In genomic region chr3:12994607-12995388, GRCh38 we compare ENCODE assay signal across 8 cellular contexts.
DNase-seq lines count a peak whose midpoint lies in the region; ATAC-seq, FAIRE-seq and TF ChIP-seq lines count a peak whose summit lies in the region.

No MANE protein-coding gene starts in this region.

- H2AFZ ChIP-seq in HepG2 (ENCODE audit: low read length) = no peak overlapping the region

- H3K36me3 ChIP-seq in A673 (ENCODE audit: insufficient read depth, low read length, poor library complexity, severe bottlenecking) (no peaks in the 10 kb centered on the region), HepG2 (replicated peaks in 1 of 2; ENCODE audit: control insufficient read depth in 1 of 2, insufficient read depth in 2 of 2, low read length in 2 of 2) (no peaks in the 10 kb centered on the region)

- H3K27ac ChIP-seq in A673 (ENCODE audit: low read depth, low read length, poor library complexity, severe bottlenecking) (no peak overlapping the region), coronary artery (peak overlapping the region; percentile 86 to 92), HepG2 (ENCODE audit: extremely low read length, insufficient read depth, low read length) (peak overlapping the region; percentile 42)

- WGBS in HepG2 (ENCODE audit: low lambda C conversion rate) = 0% methylated on average over 13 of the region's 58 CpGs

- TF ChIP-seq EP300 in HepG2 (IDR thresholded peaks at IDR 0.05; ENCODE audit: low read depth in 2 of 2, low read length in 2 of 2) (no peak), HepG2 (CRISPR knock-in tag; IDR thresholded peaks at IDR 0.05; ENCODE audit: borderline replicate concordance) (no peak; the same call in 1 of the 2 replicates)

- H3K4me2 ChIP-seq in HepG2 (ENCODE audit: low read depth, low read length) = peak overlapping the region; percentile 80

- DNase-seq in A673 (ENCODE audit: low spot score) (peak; percentile 79), GM18507 (ENCODE audit: extremely low spot score, insufficient read length, low read depth) (peak; percentile 81), NCI-H2227 (lab: John Stamatoyannopoulos, UW; ENCODE audit: unreplicated experiment) (peak; percentile 84), coronary artery (ENCODE audit: low spot score) (peak; percentile 93), HepG2 (ENCODE audit: low spot score) (peak; percentile 70)
- DNase-seq in activated CD4-positive, alpha-beta T cell treated with anti-CD3 and anti-CD28 coated beads for 36 hours = peak; percentile 93
- peak; percentile 77 for DNase-seq in stimulated activated CD4-positive, alpha-beta T cell treated with anti-CD3 and anti-CD28 coated beads, Interleukin-2, amount 100 ng/mL, for 4 hours (ENCODE audit: low read depth)

- intact Hi-C loops in A673 (cut with micrococcal nuclease; ENCODE audit: unreplicated experiment) (no loop called here), HepG2 (cut with micrococcal nuclease; ENCODE audit: unreplicated experiment) (no loop called here)
- intact Hi-C loops in activated CD4-positive, alpha-beta T cell treated with anti-CD3 and anti-CD28 coated beads for 36 hours (cut with DNase I, micrococcal nuclease) = loop anchor here (1.0 to 5.0 kb wide), 6 partner anchors 16 to 437 kb away; partner anchors contain the start of gene MKRN2 (in 1 of the 2)

- ATAC-seq in HG02981 (IDR thresholded peaks at IDR 0.05; ENCODE audit: unreplicated experiment) (peak; percentile 70), HepG2 (peak; percentile 75)
- peak; percentile 91 for ATAC-seq in activated CD4-positive, alpha-beta T cell treated with anti-CD3 and anti-CD28 coated beads for 36 hours

- in situ Hi-C loops in HepG2 (cut with HindIII; ENCODE audit: extremely low pct_ligation_motif_present, low pct_unique_long_range_greater_than_20kb) = no loop called here

- peak overlapping the region; percentile 52 for H3K9ac ChIP-seq in HepG2 (ENCODE audit: insufficient read depth, low read depth, low read length)

- peak in 1 of 2 experiments; percentile 33; a peak in 1 of 4 replicates for TF ChIP-seq POLR2A in HepG2 (IDR thresholded peaks at IDR 0.05; ENCODE audit: insufficient read depth in 1 of 2, low read depth in 2 of 2, low read length in 2 of 2)

- no peaks in the 10 kb centered on the region for H3K9me3 Mint-ChIP-seq in activated CD4-positive, alpha-beta T cell treated with anti-CD3 and anti-CD28 coated beads for 36 hours (ENCODE audit: low read depth)

- H3K4me1 Mint-ChIP-seq in activated CD4-positive, alpha-beta T cell treated with anti-CD3 and anti-CD28 coated beads for 36 hours = peaks cover 56% of the 10 kb centered on the region

- peak overlapping the region; percentile 81 for H3K27ac Mint-ChIP-seq in activated CD4-positive, alpha-beta T cell treated with anti-CD3 and anti-CD28 coated beads for 36 hours

- H3K79me2 ChIP-seq in HepG2 (ENCODE audit: insufficient read depth, low read length) = no peaks in the 10 kb centered on the region

- peaks cover 13% of the 10 kb centered on the region; the same call in 1 of the 2 replicates for H4K20me1 ChIP-seq in HepG2 (ENCODE audit: insufficient read depth, low read length)

- no peaks in the 10 kb centered on the region for H3K27me3 Mint-ChIP-seq in activated CD4-positive, alpha-beta T cell treated with anti-CD3 and anti-CD28 coated beads for 36 hours

- CTCF ChIA-PET in A673 (lab: Charles Lee) (interaction anchor here (2.0 kb wide), 1 partner anchor 11 kb away, joined by 10 read pairs; no protein-coding TSS in a partner anchor), HepG2 (lab: Yijun Ruan, JAX; ENCODE audit: low intra/inter-chr PET ratio, low total read pairs) (interaction anchor here (1.9 kb wide), 1 partner anchor 11 kb away, joined by 7 read pairs; no protein-coding TSS in a partner anchor)
- CTCF ChIA-PET in activated CD4-positive, alpha-beta T cell treated with anti-CD3 and anti-CD28 coated beads for 36 hours (lab: Charles Lee) = interaction anchor here (0.5 to 4.0 kb wide), 18 partner anchors 11 to 889 kb away, joined by 3 to 32 read pairs (median 3); partner anchors contain the start of gene IQSEC1

- peak; percentile 66 for FAIRE-seq in GM18507 (lab: Jason Lieb, UNC)
- peak; percentile 53 for FAIRE-seq in HepG2 (lab: Jason Lieb, UNC)

- peak; percentile 94 for TF ChIP-seq RAD21 in HepG2 (CRISPR knock-in tag; IDR thresholded peaks at IDR 0.05)

- BruUV-seq in A673 (replicated peaks; lab: Mats Ljungman, UMichigan) (no TSS peak), HepG2 (replicated peaks; lab: Mats Ljungman, UMichigan) (no TSS peak)

- H3K36me3 Mint-ChIP-seq in activated CD4-positive, alpha-beta T cell treated with anti-CD3 and anti-CD28 coated beads for 36 hours (ENCODE audit: low read depth) = peaks cover 11% of the 10 kb centered on the region

- H3K4me3 ChIP-seq in A673 (ENCODE audit: low read depth, low read length, poor library complexity, severe bottlenecking) = peak overlapping the region; percentile 61
- H3K4me3 ChIP-seq in coronary artery = peak overlapping the region; percentile 91
- peak overlapping the region; percentile 72 to 86 (median 81) for H3K4me3 ChIP-seq in HepG2 (replicated peaks in 1 of 3; ENCODE audit: insufficient read depth in 1 of 3, low read depth in 2 of 3, low read length in 3 of 3)

- no peaks in the 10 kb centered on the region for H3K9me3 ChIP-seq in A673 (ENCODE audit: low read depth, low read length, poor library complexity, severe bottlenecking)
- no peaks in the 10 kb centered on the region for H3K9me3 ChIP-seq in HepG2 (ENCODE audit: low read length)

- POLR2A ChIA-PET in A673 (lab: Charles Lee; ENCODE audit: low non-redundant PET) = no interaction called here
- POLR2A ChIA-PET in activated CD4-positive, alpha-beta T cell treated with anti-CD3 and anti-CD28 coated beads for 36 hours (lab: Charles Lee) = interaction anchor here (1.3 to 1.7 kb wide), 2 partner anchors 16 to 17 kb away, joined by 4 to 6 read pairs; no protein-coding TSS in a partner anchor
- POLR2A ChIA-PET in HepG2 (lab: Yijun Ruan, JAX) = interaction anchor here (2.3 kb wide), 1 partner anchor 29 kb away, joined by 15 read pairs; no protein-coding TSS in a partner anchor

- H3K27me3 ChIP-seq in A673 (replicated peaks; ENCODE audit: insufficient read depth, low read depth, low read length, poor library complexity) (peaks cover 57% of the 10 kb centered on the region), HepG2 (ENCODE audit: control insufficient read depth in 1 of 2, insufficient read depth in 2 of 2, low read length in 2 of 2) (no peaks in the 10 kb centered on the region)

- H3K4me3 Mint-ChIP-seq in activated CD4-positive, alpha-beta T cell treated with anti-CD3 and anti-CD28 coated beads for 36 hours = peak overlapping the region; percentile 90

- H3K4me1 ChIP-seq in A673 (ENCODE audit: insufficient read depth, low read length, poor library complexity, severe bottlenecking) (no peaks in the 10 kb centered on the region), HepG2 (ENCODE audit: insufficient read depth, low read length) (peaks cover 57% of the 10 kb centered on the region)

- peak; percentile 95 for TF ChIP-seq CTCF in A673 (conservative IDR thresholded peaks at IDR 0.05; ENCODE audit: low read depth, low read length)
- TF ChIP-seq CTCF in coronary artery (IDR thresholded peaks at IDR 0.05) = peak; percentile 96
- peak; percentile 94 for TF ChIP-seq CTCF in HepG2 (CRISPR knock-in tag; IDR thresholded peaks at IDR 0.05)

TF ChIP-seq in HepG2, 621 proteins besides CTCF, POLR2A, EP300 and RAD21 (continues in another document):
- TF ChIP-seq ZNF232 (CRISPR knock-in tag; IDR thresholded peaks at IDR 0.05; ENCODE audit: borderline replicate concordance) (no peak), ZNF441 (CRISPR knock-in tag; IDR thresholded peaks at IDR 0.05; ENCODE audit: borderline replicate concordance) (0 out of 2 replicates have a peak, but pooled peaks have one; percentile 40), SIN3B (IDR thresholded peaks at IDR 0.05; ENCODE audit: low read length) (no peak), FOXP1 (IDR thresholded peaks at IDR 0.05) (no peak), FOXP1 (CRISPR knock-in tag; IDR thresholded peaks at IDR 0.05) (0 out of 2 replicates have a peak, but pooled peaks have one; percentile 6), ISX (CRISPR knock-in tag; conservative IDR thresholded peaks at IDR 0.05) (no peak), SAFB2 (CRISPR knock-in tag; IDR thresholded peaks at IDR 0.05; ENCODE audit: borderline replicate concordance, low read depth) (peak; percentile 68; the same call in 1 of the 2 replicates), NRL (CRISPR knock-in tag; IDR thresholded peaks at IDR 0.05; ENCODE audit: borderline replicate concordance) (peak; percentile 43; the same call in 1 of the 2 replicates), KAT2B (IDR thresholded peaks at IDR 0.05; ENCODE audit: borderline replicate concordance, low read depth, low read length) (no peak), MTF1 (CRISPR knock-in tag; IDR thresholded peaks at IDR 0.05) (no peak), ZNF614 (CRISPR knock-in tag; IDR thresholded peaks at IDR 0.05; ENCODE audit: borderline replicate concordance) (peak; percentile 72; the same call in 1 of the 2 replicates), ZBTB1 (CRISPR knock-in tag; IDR thresholded peaks at IDR 0.05; ENCODE audit: borderline replicate concordance) (peak; percentile 53; the same call in 1 of the 2 replicates), ZNF138 (CRISPR knock-in tag; IDR thresholded peaks at IDR 0.05; ENCODE audit: low read depth) (no peak), CBX2 (IDR thresholded peaks at IDR 0.05; ENCODE audit: low read depth, low read length) (no peak), CBX2 (CRISPR knock-in tag; IDR thresholded peaks at IDR 0.05; ENCODE audit: low read depth) (no peak), SETDB1 (CRISPR knock-in tag; IDR thresholded peaks at IDR 0.05; ENCODE audit: borderline replicate concordance) (no peak), BCL3 (CRISPR knock-in tag; IDR thresholded peaks at IDR 0.05) (0 out of 2 replicates have a peak, but pooled peaks have one; percentile 28)
- TF ChIP-seq, protein P1, sequence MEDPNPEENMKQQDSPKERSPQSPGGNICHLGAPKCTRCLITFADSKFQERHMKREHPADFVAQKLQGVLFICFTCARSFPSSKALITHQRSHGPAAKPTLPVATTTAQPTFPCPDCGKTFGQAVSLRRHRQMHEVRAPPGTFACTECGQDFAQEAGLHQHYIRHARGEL (CRISPR knock-in tag; IDR thresholded peaks at IDR 0.05) = no peak

Comparison
In these comparisons a context has a peak if more than half of its experiments do, and no peak if none do; other contexts are left out.
1. intact Hi-C loops: an anchor here in activated CD4-positive, alpha-beta T cell treated with anti-CD3 and anti-CD28 coated beads for 36 hours (1.0 to 5.0 kb wide); none called in A673 and HepG2.